Comparison of ENCODE assay signal across 12 cellular contexts in genomic region chr5:119396265-119396664, GRCh38. TPM values are rescaled to one million over a fixed set of nuclear protein-coding genes. Genes with fewer than 3 reads are reported as not detected.
DNase-seq lines count a peak whose midpoint lies in the region; ATAC-seq and TF ChIP-seq lines count a peak whose summit lies in the region.
"Had no signal": no experiment of that assay in that cellular context is flagged by ENCODE, and none has a peak within 500 bp of the region (broad histone marks: within the 10 kb centered on the region; RNA-seq: fewer than 3 reads in every experiment).

No MANE protein-coding gene starts in this region.

- no peak overlapping the region for H3K4me3 Mint-ChIP-seq in CD8-positive, alpha-beta T cell
- peak overlapping the region in 6 of 8 donors; percentile 8 to 72 (median 36) for H3K4me3 Mint-ChIP-seq in naive B cell

- no peak overlapping the region for H3K4me3 ChIP-seq in CD8-positive, alpha-beta T cell (ENCODE audit: low read depth, low read length)
- H3K4me3 ChIP-seq: right atrium auricular region had no signal

- peaks cover 58% of the 10 kb centered on the region for H3K4me1 Mint-ChIP-seq in CD8-positive, alpha-beta T cell (ENCODE audit: low read depth)
- peaks cover 55 to 94% (median 75%) of the 10 kb centered on the region in 3 donors for H3K4me1 Mint-ChIP-seq in naive B cell

- H3K4me1 ChIP-seq in CD8-positive, alpha-beta T cell (ENCODE audit: insufficient read depth, low read length): peaks cover 5% of the 10 kb centered on the region
- H3K4me1 ChIP-seq: right atrium auricular region had no signal

- H3K9me3 ChIP-seq in CD8-positive, alpha-beta T cell (ENCODE audit: low read length): no peaks in the 10 kb centered on the region
- H3K9me3 ChIP-seq: right atrium auricular region had no signal

- H3K27me3 ChIP-seq in CD8-positive, alpha-beta T cell (ENCODE audit: insufficient read depth, low read length): no peaks in the 10 kb centered on the region
- H3K27me3 ChIP-seq: right atrium auricular region had no signal

- H3K27me3 Mint-ChIP-seq in CD8-positive, alpha-beta T cell (ENCODE audit: low read depth): no peaks in the 10 kb centered on the region
- no peaks in the 10 kb centered on the region for H3K27me3 Mint-ChIP-seq in naive B cell

- H3K36me3 Mint-ChIP-seq in CD8-positive, alpha-beta T cell: peaks cover 45% of the 10 kb centered on the region
- peaks cover 15 to 20% of the 10 kb centered on the region in 2 donors for H3K36me3 Mint-ChIP-seq in naive B cell

- intact Hi-C loops in CD8-positive, alpha-beta T cell (cut with DNase I, micrococcal nuclease): loop anchor here in 1 of 2 experiments (5.0 kb wide), 1 partner anchor 39 kb away; the partner anchor contains the start of gene TNFAIP8

- no peak for TF ChIP-seq CTCF in CD8-positive, alpha-beta T cell (IDR thresholded peaks at IDR 0.05)

- DNase-seq in CD8-positive, alpha-beta T cell: peak in 1 of 7 experiments; percentile 27
- DNase-seq in UCSD-AML1 (lab: John Stamatoyannopoulos, UW; ENCODE audit: unreplicated experiment) (peak; percentile 12), naive B cell (no peak), SHP77 treated with DMSO at 0.1 percent for 48 hours (lab: John Stamatoyannopoulos, UW) (no peak)
- DNase-seq: activated CD4-positive, CD25-positive, alpha-beta regulatory T cell treated with anti-CD3 and anti-CD28 coated beads, Interleukin-2, amount 50 U/mL, for 72 hours; PC-3; stimulated activated CD4-positive, alpha-beta T cell treated with anti-CD3 and anti-CD28 coated beads, Interleukin-2, amount 100 ng/mL, for 48 hours had no signal

- CTCF ChIA-PET in CD8-positive, alpha-beta T cell (lab: Charles Lee): no interaction called here

- POLR2A ChIA-PET in CD8-positive, alpha-beta T cell (lab: Charles Lee): interaction anchor here (0.5 kb wide), 1 partner anchor 81 kb away, joined by 5 read pairs; no protein-coding TSS in a partner anchor

- ATAC-seq in CD8-positive, alpha-beta T cell: peak; percentile 65
- ATAC-seq in GM19023 (IDR thresholded peaks at IDR 0.05; ENCODE audit: unreplicated experiment) (peak; percentile 25), naive B cell (ENCODE audit: low read depth in 2 of 2) (peak; percentile 49 to 50), HG03460 (IDR thresholded peaks at IDR 0.05; ENCODE audit: unreplicated experiment) (no peak), GM18517 (IDR thresholded peaks at IDR 0.05; ENCODE audit: unreplicated experiment) (no peak)
- ATAC-seq: PC-3 had no signal

- no peak overlapping the region for H3K27ac ChIP-seq in CD8-positive, alpha-beta T cell (ENCODE audit: low read depth, low read length)
- H3K27ac ChIP-seq: C4-2B, right atrium auricular region had no signal

- H3K36me3 ChIP-seq in CD8-positive, alpha-beta T cell (ENCODE audit: insufficient read depth, low read length): peaks cover 10% of the 10 kb centered on the region
- H3K36me3 ChIP-seq: right atrium auricular region had no signal

- no peaks in the 10 kb centered on the region for H3K9me3 Mint-ChIP-seq in CD8-positive, alpha-beta T cell
- peaks cover 0 to 1% (median 0%) of the 10 kb centered on the region in 7 donors for H3K9me3 Mint-ChIP-seq in naive B cell

- peak overlapping the region; percentile 87 for H3K27ac Mint-ChIP-seq in CD8-positive, alpha-beta T cell
- H3K27ac Mint-ChIP-seq in naive B cell: peak overlapping the region; percentile 44 to 96 (median 92)

RNA-seq across cellular contexts. Expression of gene TNFAIP8, which starts 40.4 kb away (rescaled TPM):
- total RNA-seq in CD8-positive, alpha-beta T cell: 10 to 100 TPM; 62.3 to 63.0 TPM
- 100 to 1,000 TPM; 224 to 432 (median 315) TPM for polyA plus RNA-seq in naive B cell (ENCODE audit: low read depth in 6 of 6)

RNA-seq across cellular contexts. Expression of gene HSD17B4, which starts 56.0 kb away (rescaled TPM):
- total RNA-seq in CD8-positive, alpha-beta T cell: 1 to 10 TPM; 7.4 to 8.6 TPM
- polyA plus RNA-seq in naive B cell (ENCODE audit: low read depth in 6 of 6): 100 to 1,000 TPM; 118 to 195 (median 128) TPM

Comparison
In these comparisons a context has a peak if more than half of its experiments do, and no peak if none do; other contexts are left out.
1. ATAC-seq: peak in CD8-positive, alpha-beta T cell (single experiment), GM19023 (single experiment) and naive B cell (2 of 2); none in HG03460 (single experiment) and GM18517 (single experiment).